ENCODE assay signal across 18 cellular contexts in genomic region chr1:82944192-82944591, GRCh38.
A peak's percentile ranks its signal among the peaks of the same experiment; 100 is the strongest.
DNase-seq lines count a peak whose midpoint lies in the region; ATAC-seq and TF ChIP-seq lines count a peak whose summit lies in the region.
"Had no signal": no experiment of that assay in that cellular context is flagged by ENCODE, and none has a peak within 500 bp of the region (broad histone marks: within the 10 kb centered on the region; RNA-seq: fewer than 3 reads in every experiment).

No MANE protein-coding gene starts in this region.

- H3K27ac Mint-ChIP-seq in neural progenitor cell = no peak overlapping the region
- H3K27ac Mint-ChIP-seq: B cell; CD4-positive, alpha-beta T cell; CD8-positive, alpha-beta T cell had no signal

- H3K9me3 Mint-ChIP-seq in neural progenitor cell = no peaks in the 10 kb centered on the region
- H3K9me3 Mint-ChIP-seq: CD4-positive, alpha-beta T cell; CD8-positive, alpha-beta T cell had no signal

- ATAC-seq in HG03175 (IDR thresholded peaks at IDR 0.05; ENCODE audit: unreplicated experiment) = no peak
- ATAC-seq: A549; CD8-positive, alpha-beta T cell had no signal

- H3K4me1 Mint-ChIP-seq in neural progenitor cell = peaks cover 3% of the 10 kb centered on the region
- H3K4me1 Mint-ChIP-seq: B cell had no signal

- no peaks in the 10 kb centered on the region for H3K79me2 ChIP-seq in neural progenitor cell (ENCODE audit: low read depth)

- H3K36me3 Mint-ChIP-seq in neural progenitor cell = no peaks in the 10 kb centered on the region
- H3K36me3 Mint-ChIP-seq: CD8-positive, alpha-beta T cell had no signal

- H3K9ac ChIP-seq in neural progenitor cell = no peak overlapping the region
- H3K9ac ChIP-seq: BLaER1 treated with 17β-estradiol and CSF1 and Interleukin-3, amounts not matched to agents 10 nM and 100 nM had no signal

- H3F3A ChIP-seq in neural progenitor cell (ENCODE audit: low read depth) = no peaks in the 10 kb centered on the region

- no peaks in the 10 kb centered on the region for H3K9me3 ChIP-seq in neural progenitor cell (ENCODE audit: low read depth)
- H3K9me3 ChIP-seq: A549; BLaER1 treated with 17β-estradiol and CSF1 and Interleukin-3, amounts not matched to agents 10 nM and 100 nM; Caco-2 had no signal

- POLR2A ChIA-PET in HEK293T (lab: Yijun Ruan, JAX) = no interaction called here

- H3K27ac ChIP-seq in neural progenitor cell = no peak overlapping the region
- H3K27ac ChIP-seq: 22Rv1; A549; BLaER1 treated with 17β-estradiol and CSF1 and Interleukin-3, amounts not matched to agents 10 nM and 100 nM; C4-2B had no signal

- no peak overlapping the region for H3K4me3 ChIP-seq in neural progenitor cell
- H3K4me3 ChIP-seq: A549; BLaER1 treated with 17β-estradiol and CSF1 and Interleukin-3, amounts not matched to agents 10 nM and 100 nM had no signal

- no peaks in the 10 kb centered on the region for H3K27me3 ChIP-seq in neural progenitor cell
- H3K27me3 ChIP-seq: BLaER1 treated with 17β-estradiol and CSF1 and Interleukin-3, amounts not matched to agents 10 nM and 100 nM had no signal

- no peak overlapping the region for H2AFZ ChIP-seq in neural progenitor cell (replicated peaks)

- no peak overlapping the region for H3K4me3 Mint-ChIP-seq in neural progenitor cell
- H3K4me3 Mint-ChIP-seq: B cell; CD4-positive, alpha-beta T cell; CD8-positive, alpha-beta T cell had no signal

- no peaks in the 10 kb centered on the region for H3K4me1 ChIP-seq in neural progenitor cell
- H3K4me1 ChIP-seq: A549; BLaER1 treated with 17β-estradiol and CSF1 and Interleukin-3, amounts not matched to agents 10 nM and 100 nM; Caco-2 had no signal

- no peaks in the 10 kb centered on the region for H3K36me3 ChIP-seq in neural progenitor cell
- H3K36me3 ChIP-seq: BLaER1 treated with 17β-estradiol and CSF1 and Interleukin-3, amounts not matched to agents 10 nM and 100 nM had no signal

- H3K4me2 ChIP-seq in neural progenitor cell = no peak overlapping the region
- H3K4me2 ChIP-seq: A549; BLaER1 treated with 17β-estradiol and CSF1 and Interleukin-3, amounts not matched to agents 10 nM and 100 nM had no signal

- no peak for TF ChIP-seq CTCF in neural progenitor cell (IDR thresholded peaks at IDR 0.05)

- H4K20me1 ChIP-seq in neural progenitor cell (ENCODE audit: low read depth) = no peaks in the 10 kb centered on the region
- H4K20me1 ChIP-seq: BLaER1 treated with 17β-estradiol and CSF1 and Interleukin-3, amounts not matched to agents 10 nM and 100 nM had no signal

- no peaks in the 10 kb centered on the region for H3K27me3 Mint-ChIP-seq in neural progenitor cell (ENCODE audit: insufficient read depth, low read depth)
- H3K27me3 Mint-ChIP-seq: B cell; CD4-positive, alpha-beta T cell had no signal

- DNase-seq in H4 (ENCODE audit: low spot score) (peak; percentile 39), HEK293T (ENCODE audit: extremely low spot score) (no peak), fibroblast of peridontal ligament (ENCODE audit: extremely low read depth) (peak; percentile 55), middle frontal gyrus (ENCODE audit: extremely low spot score, low spot score) (no peak), neural progenitor cell (ENCODE audit: low spot score) (no peak)
- DNase-seq: AML-193; Caco-2; Calu3; CD4-positive, alpha-beta T cell; CD8-positive, alpha-beta T cell; DMS79 treated with DMSO at 0.1 percent for 48 hours; GF-D8 had no signal

- CTCF ChIA-PET in HEK293T (lab: Yijun Ruan, JAX) = no interaction called here

TF ChIP-seq in HEK293T, 16 proteins besides CTCF, POLR2A, EP300 and RAD21:
- TF ChIP-seq ZNF384 (IDR thresholded peaks at IDR 0.05) = 0 out of 2 replicates have a peak, but pooled peaks have one; percentile 29
- no peak for TF ChIP-seq BHLHE40 (IDR thresholded peaks at IDR 0.05; ENCODE audit: borderline replicate concordance)

Comparison
In these comparisons a context has a peak if more than half of its experiments do, and no peak if none do; other contexts are left out.
1. DNase-seq: peak in H4 (single experiment) and fibroblast of peridontal ligament (single experiment); none in HEK293T (single experiment), middle frontal gyrus (single experiment) and neural progenitor cell (single experiment).